Comparison of ENCODE assay signal across 17 cellular contexts in the genomic region with DNA sequence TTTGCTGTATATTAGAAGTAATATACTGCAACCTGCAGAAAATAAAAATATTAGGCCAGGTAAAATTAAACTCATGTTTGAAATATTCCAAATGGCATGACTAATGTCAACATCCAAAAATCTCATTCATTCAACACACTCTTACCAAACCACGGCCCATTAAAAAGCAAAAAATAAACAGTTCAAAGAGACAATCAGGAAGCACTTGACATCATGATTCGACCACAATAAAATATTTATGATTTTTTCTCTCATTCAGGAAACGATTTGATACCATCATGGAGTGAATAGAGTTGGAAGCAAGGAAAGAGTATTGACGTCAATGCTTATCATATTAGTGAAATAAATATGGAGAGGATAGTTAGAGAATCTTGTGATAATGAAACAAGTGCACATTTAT.
DNase-seq lines count a peak whose midpoint lies in the region; ATAC-seq lines count a peak whose summit lies in the region.
"Had no signal": no experiment of that assay in that cellular context is flagged by ENCODE, and none has a peak within 500 bp of the region (broad histone marks: within the 10 kb centered on the region; RNA-seq: fewer than 3 reads in every experiment).

No MANE protein-coding gene starts in this region.

- no peak for ATAC-seq in effector memory CD8-positive, alpha-beta T cell (replicated peaks)
- ATAC-seq: K562, T-helper 17 cell had no signal

- H3K4me1 Mint-ChIP-seq in effector memory CD8-positive, alpha-beta T cell (ENCODE audit: low read depth in 2 of 2) = no peaks in the 10 kb centered on the region
- H3K4me1 Mint-ChIP-seq: T-helper 17 cell had no signal

- no peaks in the 10 kb centered on the region for H3K27me3 Mint-ChIP-seq in effector memory CD8-positive, alpha-beta T cell

- no peak overlapping the region for H3K27ac Mint-ChIP-seq in effector memory CD8-positive, alpha-beta T cell
- H3K27ac Mint-ChIP-seq: CD14-positive monocyte, T-helper 17 cell had no signal

- no peaks in the 10 kb centered on the region for H3K36me3 Mint-ChIP-seq in effector memory CD8-positive, alpha-beta T cell (ENCODE audit: insufficient read depth)
- H3K36me3 Mint-ChIP-seq: CD14-positive monocyte had no signal

- peaks cover 0 to 8% of the 10 kb centered on the region in 2 donors for H3K9me3 Mint-ChIP-seq in effector memory CD8-positive, alpha-beta T cell
- H3K9me3 Mint-ChIP-seq: CD14-positive monocyte had no signal

- peak; percentile 36 for DNase-seq in DMS53 (lab: John Stamatoyannopoulos, UW)
- no peak for DNase-seq in DMS53 treated with DMSO at 0.1 percent for 48 hours (lab: John Stamatoyannopoulos, UW; ENCODE audit: unreplicated experiment)
- peak; percentile 24 for DNase-seq in NCI-H1105 (lab: John Stamatoyannopoulos, UW)
- peak; percentile 76 for DNase-seq in NCI-H510A treated with DMSO at 0.1 percent for 48 hours (lab: John Stamatoyannopoulos, UW)
- peak; percentile 73 for DNase-seq in SHP77 treated with DMSO at 0.1 percent for 48 hours (lab: John Stamatoyannopoulos, UW)
- DNase-seq in DMS114 treated with DMSO at 0.1 percent for 48 hours (lab: John Stamatoyannopoulos, UW; ENCODE audit: unreplicated experiment) = no peak
- no peak for DNase-seq in effector memory CD8-positive, alpha-beta T cell
- no peak for DNase-seq in AG08396 (ENCODE audit: low spot score)
- DNase-seq: GOT3, NCI-H1417 treated with DMSO at 0.1 percent for 48 hours, NCI-H1930, NCI-H2227 treated with DMSO at 0.1 percent for 48 hours, NCI-H526, Right ventricle myocardium superior, T-helper 17 cell had no signal

- no peak overlapping the region for H3K4me3 Mint-ChIP-seq in effector memory CD8-positive, alpha-beta T cell
- H3K4me3 Mint-ChIP-seq: CD14-positive monocyte, T-helper 17 cell had no signal

Comparison
In these comparisons a context has a peak if more than half of its experiments do, and no peak if none do; other contexts are left out.
1. DNase-seq: peak in DMS53 (single experiment), NCI-H1105 (single experiment), NCI-H510A treated with DMSO at 0.1 percent for 48 hours (single experiment) and SHP77 treated with DMSO at 0.1 percent for 48 hours (single experiment); none in DMS53 treated with DMSO at 0.1 percent for 48 hours (single experiment), DMS114 treated with DMSO at 0.1 percent for 48 hours (single experiment), effector memory CD8-positive, alpha-beta T cell (0 of 3) and AG08396 (single experiment).